Comparison of ENCODE assay signal across 12 cellular contexts in genomic region chr9:86368871-86369521, GRCh38. TPM values are rescaled to one million over a fixed set of nuclear protein-coding genes. Genes with fewer than 3 reads are reported as not detected.
A peak's percentile ranks its signal among the peaks of the same experiment; 100 is the strongest.
DNase-seq lines count a peak whose midpoint lies in the region; ATAC-seq and TF ChIP-seq lines count a peak whose summit lies in the region.
"Had no signal": no experiment of that assay in that cellular context is flagged by ENCODE, and none has a peak within 500 bp of the region (broad histone marks: within the 10 kb centered on the region; RNA-seq: fewer than 3 reads in every experiment).

No MANE protein-coding gene starts in this region.

- H3K9me2 ChIP-seq in HCT116 (ENCODE audit: insufficient read depth), result no peaks in the 10 kb centered on the region

- H3K79me2 ChIP-seq in HCT116 (ENCODE audit: insufficient read depth, low read length), result no peaks in the 10 kb centered on the region

- no peak overlapping the region for H3K4me2 ChIP-seq in HCT116 (ENCODE audit: low read length)

- H3K9me3 ChIP-seq in HCT116 (ENCODE audit: control insufficient read depth in 1 of 2, insufficient read depth in 1 of 2, low read depth in 1 of 2, low read length in 2 of 2) (peaks cover 0 to 5% of the 10 kb centered on the region in 2 experiments; a peak in 1 of 4 replicates), A673 (ENCODE audit: low read depth, low read length, poor library complexity, severe bottlenecking) (peaks cover 16% of the 10 kb centered on the region)

- H3K36me3 ChIP-seq in HCT116 (ENCODE audit: control insufficient read depth in 1 of 2, insufficient read depth in 2 of 2, low read length in 2 of 2) (no peaks in the 10 kb centered on the region), A673 (ENCODE audit: insufficient read depth, low read length, poor library complexity, severe bottlenecking) (no peaks in the 10 kb centered on the region)

- H3K27ac ChIP-seq in HCT116 (ENCODE audit: low read depth, low read length) (no peak overlapping the region), A673 (ENCODE audit: low read depth, low read length, poor library complexity, severe bottlenecking) (no peak overlapping the region)

- no peaks in the 10 kb centered on the region for H4K20me1 ChIP-seq in HCT116 (ENCODE audit: insufficient read depth)

- TF ChIP-seq CTCF in HCT116 (IDR thresholded peaks at IDR 0.05 in 2 of 3, conservative IDR thresholded peaks at IDR 0.05 in 1 of 3; ENCODE audit: borderline replicate concordance in 1 of 3, insufficient read depth in 1 of 3, low read depth in 2 of 3, low read length in 2 of 3) (no peak), fibroblast of the aortic adventitia (IDR thresholded peaks at IDR 0.05; ENCODE audit: insufficient read depth, low read length) (no peak), A673 (conservative IDR thresholded peaks at IDR 0.05; ENCODE audit: low read depth, low read length) (no peak)

- intact Hi-C loops in HCT116 (cut with micrococcal nuclease), result no loop called here
- intact Hi-C loops in A673 (cut with micrococcal nuclease; ENCODE audit: unreplicated experiment), result no loop called here

- DNase-seq in HCT116 (ENCODE audit: low read depth, low spot score), result no peak
- peak; percentile 88 for DNase-seq in SIG-M5 (lab: John Stamatoyannopoulos, UW)
- DNase-seq in fibroblast of the aortic adventitia (ENCODE audit: low read depth), result peak; percentile 85
- DNase-seq in skeletal muscle cell (ENCODE audit: low read depth), result peak; percentile 89
- DNase-seq in A673 (ENCODE audit: low spot score), result no peak
- no peak for DNase-seq in LoVo (ENCODE audit: low spot score)
- DNase-seq in NK-92 (lab: John Stamatoyannopoulos, UW; ENCODE audit: unreplicated experiment), result no peak
- DNase-seq: aorta; GDM1; NCI-H2171 treated with DMSO at 0.1 percent for 48 hours; stimulated activated CD4-positive, alpha-beta T cell treated with anti-CD3 and anti-CD28 coated beads, Interleukin-1b, Interleukin-23, amount 100 ng/mL, for 48 hours had no signal

- POLR2A ChIA-PET in HCT116 (lab: Charles Lee), result no interaction called here
- POLR2A ChIA-PET in A673 (lab: Charles Lee; ENCODE audit: low non-redundant PET), result no interaction called here

- RAD21 ChIA-PET in HCT116 (lab: Charles Lee; ENCODE audit: low non-redundant PET in 1 of 2, low total read pairs in 2 of 2, uncharacterized antibody in 2 of 2, unreplicated experiment in 2 of 2), result no interaction called here

- H2AFZ ChIP-seq in HCT116 (ENCODE audit: low read depth, low read length, poor library complexity, severe bottlenecking), result no peak overlapping the region

- TF ChIP-seq RAD21 in HCT116 (IDR thresholded peaks at IDR 0.05; ENCODE audit: low read depth), result no peak

- TF ChIP-seq POLR2A in HCT116 (IDR thresholded peaks at IDR 0.05; ENCODE audit: borderline replicate concordance, extremely low read depth, insufficient read depth, insufficient read length), result no peak

- H3K27me3 ChIP-seq in HCT116 (ENCODE audit: insufficient read depth, low read length) (no peaks in the 10 kb centered on the region), A673 (replicated peaks; ENCODE audit: insufficient read depth, low read depth, low read length, poor library complexity) (peaks cover 2% of the 10 kb centered on the region)

- CTCF ChIA-PET in HCT116 (lab: Charles Lee) (no interaction called here), A673 (lab: Charles Lee) (no interaction called here)

- ATAC-seq in HCT116 (no peak), HG03439 (IDR thresholded peaks at IDR 0.05; ENCODE audit: unreplicated experiment) (no peak)

- H3K4me1 ChIP-seq in HCT116 (ENCODE audit: control insufficient read depth in 1 of 2, insufficient read depth in 2 of 2, low read length in 2 of 2), result no peaks in the 10 kb centered on the region
- no peaks in the 10 kb centered on the region for H3K4me1 ChIP-seq in A673 (ENCODE audit: insufficient read depth, low read length, poor library complexity, severe bottlenecking)

- BruUV-seq in HCT116 (replicated peaks; lab: Mats Ljungman, UMichigan), result no TSS peak
- no TSS peak for BruUV-seq in A673 (replicated peaks; lab: Mats Ljungman, UMichigan)

- H3K4me3 ChIP-seq in HCT116 (replicated peaks in 1 of 2; ENCODE audit: low read depth in 1 of 2, low read length in 2 of 2) (no peak overlapping the region), fibroblast of the aortic adventitia (ENCODE audit: low read depth, low read length) (no peak overlapping the region), skeletal muscle cell (ENCODE audit: low read depth, low read length) (no peak overlapping the region), A673 (ENCODE audit: low read depth, low read length, poor library complexity, severe bottlenecking) (no peak overlapping the region)

- no peak overlapping the region for H3K9ac ChIP-seq in HCT116 (ENCODE audit: low read length)

TF ChIP-seq in HCT116, 20 proteins besides CTCF, POLR2A, EP300 and RAD21:
- TF ChIP-seq CBX3 (IDR thresholded peaks at IDR 0.05; ENCODE audit: low read depth) (peak; percentile 56; the same call in 1 of the 2 replicates), EZH2 (IDR thresholded peaks at IDR 0.05) (no peak)

RNA-seq across cellular contexts. Expression of gene TUT7, which starts 14.8 kb away (rescaled TPM):
- 23.1 TPM for total RNA-seq in HCT116 (2021; ENCODE audit: unreplicated experiment)
- 10.6 and 11.6 TPM in 2 replicates for polyA plus RNA-seq in HCT116 (2012)
- total RNA-seq in fibroblast of the aortic adventitia (ENCODE audit: low replicate concordance), result 44.2 and 116 TPM in 2 replicates
- 18.4 and 22.7 TPM in 2 replicates for total RNA-seq in A673 (2021)

Comparison
In these comparisons a context has a peak if more than half of its experiments do, and no peak if none do; other contexts are left out.
1. DNase-seq: peak in SIG-M5 (single experiment), fibroblast of the aortic adventitia (single experiment) and skeletal muscle cell (single experiment); none in HCT116 (single experiment), A673 (single experiment), LoVo (single experiment) and NK-92 (single experiment).